15 cellular contexts compared by ENCODE assay signal in the genomic region with DNA sequence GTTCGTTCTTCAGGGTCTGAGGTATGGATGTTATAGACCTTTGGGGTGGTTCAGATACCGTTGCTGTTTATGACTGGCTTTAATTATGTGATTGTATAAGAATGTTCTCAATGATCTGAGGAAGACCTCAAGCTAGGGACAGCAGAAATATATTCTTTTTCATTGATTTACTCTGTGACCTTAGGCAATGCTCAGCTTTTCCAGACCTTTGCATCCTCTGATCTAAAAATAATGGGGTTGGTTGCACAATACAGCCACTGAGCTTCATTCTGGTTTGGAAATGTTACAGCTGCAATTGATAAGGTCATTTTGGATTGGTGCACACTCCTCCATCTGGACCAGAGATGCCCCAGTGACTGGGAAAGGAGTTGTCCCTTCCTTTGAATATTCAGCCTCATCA. TPM values are rescaled to one million over a fixed set of nuclear protein-coding genes. Genes with fewer than 3 reads are reported as not detected.
DNase-seq lines count a peak whose midpoint lies in the region; ATAC-seq and TF ChIP-seq lines count a peak whose summit lies in the region.
"Had no signal": no experiment of that assay in that cellular context is flagged by ENCODE, and none has a peak within 500 bp of the region (broad histone marks: within the 10 kb centered on the region; RNA-seq: fewer than 3 reads in every experiment).

No MANE protein-coding gene starts in this region.

- H3K4me3 ChIP-seq in AG10803 (ENCODE audit: low read length) (no peak overlapping the region), adipocyte (ENCODE audit: low read length) (no peak overlapping the region)

- no peaks in the 10 kb centered on the region for H3K9me3 ChIP-seq in adipocyte (ENCODE audit: control insufficient read depth, low read length)

- no peak overlapping the region for H3K9ac ChIP-seq in adipocyte (ENCODE audit: low read length)

- no peaks in the 10 kb centered on the region for H3K27me3 ChIP-seq in adipocyte (replicated peaks; ENCODE audit: control insufficient read depth, insufficient read depth, low read length)

- H3K4me1 ChIP-seq in adipocyte (ENCODE audit: control insufficient read depth, insufficient read depth, low read length) = peaks cover 17% of the 10 kb centered on the region

- DNase-seq in AG10803 (ENCODE audit: low read depth) = peak; percentile 11
- peak; percentile 2 for DNase-seq in MV-4-11 (lab: John Stamatoyannopoulos, UW)
- DNase-seq in adipocyte (ENCODE audit: low read depth) = peak; percentile 6
- DNase-seq in left lobe of liver (ENCODE audit: low spot score) = no peak
- no peak for DNase-seq in kidney tubule cell (ENCODE audit: low spot score)
- DNase-seq in Right ventricle myocardium superior = no peak
- DNase-seq in left ventricle myocardium superior = no peak
- DNase-seq: ACHN; C1 segment of cervical spinal cord; Calu3; CD4-positive, alpha-beta T cell; DMS 273 treated with DMSO at 0.1 percent for 48 hours; GOT3; H9 had no signal

- TF ChIP-seq CTCF in AG10803 (conservative IDR thresholded peaks at IDR 0.05; ENCODE audit: low read length) = no peak

- ATAC-seq in left lobe of liver = peak; percentile 59
- ATAC-seq in HG03039 (IDR thresholded peaks at IDR 0.05; ENCODE audit: unreplicated experiment) = no peak
- ATAC-seq in Right ventricle myocardium superior (ENCODE audit: poor library complexity) = no peak
- no peak for ATAC-seq in left ventricle myocardium superior

- intact Hi-C loops in Right ventricle myocardium superior (cut with DNase I) (no loop called here), left ventricle myocardium superior (cut with micrococcal nuclease) (no loop called here)

- peaks cover 62% of the 10 kb centered on the region for H3K36me3 ChIP-seq in adipocyte (ENCODE audit: control insufficient read depth, insufficient read depth, low read length, severe bottlenecking)

RNA-seq across cellular contexts. Expression of gene CABYR, which starts 17.2 kb away (rescaled TPM):
- total RNA-seq in left lobe of liver (not detected), Right ventricle myocardium superior (not detected), left ventricle myocardium superior (not detected)

Comparison
In these comparisons a context has a peak if more than half of its experiments do, and no peak if none do; other contexts are left out.
1. DNase-seq: peak in AG10803 (single experiment), MV-4-11 (single experiment) and adipocyte (single experiment); none in left lobe of liver (single experiment), kidney tubule cell (single experiment), Right ventricle myocardium superior (single experiment) and left ventricle myocardium superior (single experiment).